In genomic region chr19:36378625-36379509, GRCh38 we compare ENCODE assay signal across 1 cellular context.
TF ChIP-seq lines count a peak whose summit lies in the region.

TSS of gene ZFP14 (minus strand) at chr19:36379201. CDS start at chr19:36367892, 11,309 bp downstream.

TF ChIP-seq in HepG2, 621 proteins besides CTCF, POLR2A, EP300 and RAD21 (continued from another document and continues in another):
- TF ChIP-seq PRDM15 (CRISPR knock-in tag; IDR thresholded peaks at IDR 0.05) (0 out of 2 replicates have a peak, but pooled peaks have one; percentile 17), ZNF691 (CRISPR knock-in tag; IDR thresholded peaks at IDR 0.05; ENCODE audit: borderline replicate concordance, low read depth) (no peak), SMAD1 (CRISPR knock-in tag; IDR thresholded peaks at IDR 0.05; ENCODE audit: borderline replicate concordance, low read depth) (0 out of 2 replicates have a peak, but pooled peaks have one; percentile 74), YEATS2 (CRISPR knock-in tag; IDR thresholded peaks at IDR 0.05; ENCODE audit: borderline replicate concordance) (peak; percentile 57; the same call in 1 of the 2 replicates), ZFP62 (CRISPR knock-in tag; IDR thresholded peaks at IDR 0.05) (0 out of 2 replicates have a peak, but pooled peaks have one; percentile 52), AKAP8 (CRISPR knock-in tag; IDR thresholded peaks at IDR 0.05) (no peak), ZNF788 (CRISPR knock-in tag; IDR thresholded peaks at IDR 0.05; ENCODE audit: borderline replicate concordance) (peak; percentile 78; the same call in 1 of the 2 replicates), PCBP1 (IDR thresholded peaks at IDR 0.05; ENCODE audit: borderline replicate concordance, low read depth, low read length) (0 out of 2 replicates have a peak, but pooled peaks have one; percentile 40), IRF2 (CRISPR knock-in tag; IDR thresholded peaks at IDR 0.05) (peak; percentile 96), SPEN (CRISPR knock-in tag; IDR thresholded peaks at IDR 0.05; ENCODE audit: low read depth) (peak; percentile 80; the same call in 1 of the 2 replicates), ZBED4 (CRISPR knock-in tag; IDR thresholded peaks at IDR 0.05; ENCODE audit: borderline replicate concordance) (0 out of 2 replicates have a peak, but pooled peaks have one; percentile 28), ZNF292 (CRISPR knock-in tag; IDR thresholded peaks at IDR 0.05; ENCODE audit: borderline replicate concordance, low read depth) (peak; percentile 90; the same call in 1 of the 2 replicates), U2AF2 (IDR thresholded peaks at IDR 0.05; ENCODE audit: low read depth, low read length) (0 out of 2 replicates have a peak, but pooled peaks have one; percentile 41), SMYD3 (CRISPR knock-in tag; IDR thresholded peaks at IDR 0.05) (no peak), ZNF343 (CRISPR knock-in tag; IDR thresholded peaks at IDR 0.05) (0 out of 2 replicates have a peak, but pooled peaks have one; percentile 25), HCFC1 (IDR thresholded peaks at IDR 0.05; ENCODE audit: low read depth, low read length) (peak; percentile 88), ZNF431 (CRISPR knock-in tag; IDR thresholded peaks at IDR 0.05; ENCODE audit: borderline replicate concordance, low read depth) (0 out of 2 replicates have a peak, but pooled peaks have one; percentile 28), MEIS2 (CRISPR knock-in tag; IDR thresholded peaks at IDR 0.05) (peak; percentile 42; the same call in 1 of the 2 replicates), ZNF878 (CRISPR knock-in tag; IDR thresholded peaks at IDR 0.05) (no peak), CBFB (CRISPR knock-in tag; IDR thresholded peaks at IDR 0.05) (peak; percentile 62; the same call in 1 of the 2 replicates), KAT7 (CRISPR knock-in tag; IDR thresholded peaks at IDR 0.05; ENCODE audit: borderline replicate concordance) (peak; percentile 76; the same call in 1 of the 2 replicates), POLR2G (IDR thresholded peaks at IDR 0.05; ENCODE audit: low read depth, low read length) (peak; percentile 90), FOXK1 (CRISPR knock-in tag; IDR thresholded peaks at IDR 0.05; ENCODE audit: borderline replicate concordance, low read depth) (peak; percentile 66; the same call in 1 of the 2 replicates), DRAP1 (CRISPR knock-in tag; IDR thresholded peaks at IDR 0.05) (peak; percentile 63; the same call in 1 of the 2 replicates), THAP11 (CRISPR knock-in tag; IDR thresholded peaks at IDR 0.05) (peak; percentile 99), JDP2 (CRISPR knock-in tag; IDR thresholded peaks at IDR 0.05; ENCODE audit: borderline replicate concordance) (no peak), ARID4A (CRISPR knock-in tag; IDR thresholded peaks at IDR 0.05; ENCODE audit: borderline replicate concordance) (peak; percentile 94; the same call in 1 of the 2 replicates), TP53 (CRISPR knock-in tag; conservative IDR thresholded peaks at IDR 0.05) (peak; percentile 70; the same call in 1 of the 2 replicates), ZSCAN20 (CRISPR knock-in tag; IDR thresholded peaks at IDR 0.05; ENCODE audit: borderline replicate concordance) (0 out of 2 replicates have a peak, but pooled peaks have one; percentile 56), MIER3 (CRISPR knock-in tag; IDR thresholded peaks at IDR 0.05; ENCODE audit: borderline replicate concordance) (peak; percentile 58; the same call in 1 of the 2 replicates), ZNF609 (CRISPR knock-in tag; IDR thresholded peaks at IDR 0.05; ENCODE audit: borderline replicate concordance) (no peak), RBFOX2 (IDR thresholded peaks at IDR 0.05; ENCODE audit: low read depth, low read length) (peak; percentile 91), ZNF724P (CRISPR knock-in tag; IDR thresholded peaks at IDR 0.05; ENCODE audit: borderline replicate concordance) (0 out of 2 replicates have a peak, but pooled peaks have one; percentile 44), ZNF546 (CRISPR knock-in tag; conservative IDR thresholded peaks at IDR 0.05) (no peak), NR0B2 (CRISPR knock-in tag; IDR thresholded peaks at IDR 0.05) (peak; percentile 72; the same call in 1 of the 2 replicates), KLF9 (CRISPR knock-in tag; IDR thresholded peaks at IDR 0.05; ENCODE audit: low read depth) (peak; percentile 33; the same call in 1 of the 2 replicates), PREB (CRISPR knock-in tag; IDR thresholded peaks at IDR 0.05) (peak; percentile 37; the same call in 1 of the 2 replicates), LCORL (IDR thresholded peaks at IDR 0.05) (no peak), LCORL (CRISPR knock-in tag; IDR thresholded peaks at IDR 0.05) (0 out of 2 replicates have a peak, but pooled peaks have one; percentile 22), NCOA2 (CRISPR knock-in tag; IDR thresholded peaks at IDR 0.05) (peak; percentile 44)
